Comparison of ENCODE assay signal across 11 cellular contexts in genomic region chr9:136567651-136568287, GRCh38. TPM values are rescaled to one million over a fixed set of nuclear protein-coding genes. Genes with fewer than 3 reads are reported as not detected.
DNase-seq lines count a peak whose midpoint lies in the region; ATAC-seq and TF ChIP-seq lines count a peak whose summit lies in the region.
"Had no signal": no experiment of that assay in that cellular context is flagged by ENCODE, and none has a peak within 500 bp of the region (broad histone marks: within the 10 kb centered on the region; RNA-seq: fewer than 3 reads in every experiment).

No MANE protein-coding gene starts in this region.

- peak; percentile 90 for DNase-seq in 8988T
- DNase-seq in NAMALWA (ENCODE audit: low spot score), result peak; percentile 21
- peak; percentile 86 for DNase-seq in epithelial cell of esophagus (ENCODE audit: low read depth)
- peak in 1 of 2 experiments; percentile 60 for DNase-seq in mesothelial cell of epicardium (ENCODE audit: low spot score in 2 of 2, unreplicated experiment in 2 of 2)
- no peak for DNase-seq in stimulated activated naive CD8-positive, alpha-beta T cell treated with anti-CD3 and anti-CD28 coated beads, Interleukin-15, amount 100 ng/mL, for 72 hours
- no peak for DNase-seq in NOMO-1 treated with dmso at 0.1 percent for 144 hours (lab: John Stamatoyannopoulos, UW; ENCODE audit: unreplicated experiment)
- no peak for DNase-seq in NCI-H187 (lab: John Stamatoyannopoulos, UW)
- DNase-seq: NCI-H446 had no signal

- H3K4me3 ChIP-seq in epithelial cell of esophagus (ENCODE audit: low read length), result no peak overlapping the region

- TF ChIP-seq CTCF in epithelial cell of esophagus (IDR thresholded peaks at IDR 0.05; ENCODE audit: insufficient read depth, low read depth, low read length, missing control alignments) (no peak), mesothelial cell of epicardium (IDR thresholded peaks at IDR 0.05; ENCODE audit: unreplicated experiment) (no peak)

- no peaks in the 10 kb centered on the region for H3K36me3 Mint-ChIP-seq in mesothelial cell of epicardium
- no peaks in the 10 kb centered on the region for H3K36me3 Mint-ChIP-seq in activated T-helper 17 cell treated with anti-CD3 and anti-CD28 coated beads, Interleukin-2, amount 50 U/mL, for 72 hours (ENCODE audit: low read depth)
- H3K36me3 Mint-ChIP-seq: activated naive CD4-positive, alpha-beta T cell treated with anti-CD3 and anti-CD28 coated beads, Interleukin-2, amount 50 U/mL, for 24 hours had no signal

- H3K27ac Mint-ChIP-seq in mesothelial cell of epicardium, result peak overlapping the region; percentile 79
- H3K27ac Mint-ChIP-seq in stimulated activated naive CD8-positive, alpha-beta T cell treated with anti-CD3 and anti-CD28 coated beads, Interleukin-15, amount 100 ng/mL, for 72 hours, result no peak overlapping the region
- H3K27ac Mint-ChIP-seq in activated T-helper 17 cell treated with anti-CD3 and anti-CD28 coated beads, Interleukin-2, amount 50 U/mL, for 72 hours, result no peak overlapping the region
- H3K27ac Mint-ChIP-seq: activated naive CD4-positive, alpha-beta T cell treated with anti-CD3 and anti-CD28 coated beads, Interleukin-2, amount 50 U/mL, for 24 hours had no signal

- no peak overlapping the region for H3K4me3 Mint-ChIP-seq in mesothelial cell of epicardium
- no peak overlapping the region for H3K4me3 Mint-ChIP-seq in stimulated activated naive CD8-positive, alpha-beta T cell treated with anti-CD3 and anti-CD28 coated beads, Interleukin-15, amount 100 ng/mL, for 72 hours
- no peak overlapping the region for H3K4me3 Mint-ChIP-seq in activated T-helper 17 cell treated with anti-CD3 and anti-CD28 coated beads, Interleukin-2, amount 50 U/mL, for 72 hours
- H3K4me3 Mint-ChIP-seq: activated naive CD4-positive, alpha-beta T cell treated with anti-CD3 and anti-CD28 coated beads, Interleukin-2, amount 50 U/mL, for 24 hours; neural crest cell had no signal

- no peaks in the 10 kb centered on the region for H3K9me3 Mint-ChIP-seq in mesothelial cell of epicardium
- H3K9me3 Mint-ChIP-seq in stimulated activated naive CD8-positive, alpha-beta T cell treated with anti-CD3 and anti-CD28 coated beads, Interleukin-15, amount 100 ng/mL, for 72 hours, result peaks cover 0 to 7% of the 10 kb centered on the region in 2 donors
- H3K9me3 Mint-ChIP-seq in activated T-helper 17 cell treated with anti-CD3 and anti-CD28 coated beads, Interleukin-2, amount 50 U/mL, for 72 hours, result peaks cover 3% of the 10 kb centered on the region
- H3K9me3 Mint-ChIP-seq: activated naive CD4-positive, alpha-beta T cell treated with anti-CD3 and anti-CD28 coated beads, Interleukin-2, amount 50 U/mL, for 24 hours; neural crest cell had no signal

- ATAC-seq in stimulated activated naive CD8-positive, alpha-beta T cell treated with anti-CD3 and anti-CD28 coated beads, Interleukin-15, amount 100 ng/mL, for 72 hours, result no peak
- ATAC-seq in activated T-helper 17 cell treated with anti-CD3 and anti-CD28 coated beads, Interleukin-2, amount 50 U/mL, for 72 hours (replicated peaks), result no peak

- H3K27me3 Mint-ChIP-seq in mesothelial cell of epicardium (ENCODE audit: low read depth), result no peaks in the 10 kb centered on the region
- H3K27me3 Mint-ChIP-seq in stimulated activated naive CD8-positive, alpha-beta T cell treated with anti-CD3 and anti-CD28 coated beads, Interleukin-15, amount 100 ng/mL, for 72 hours, result no peaks in the 10 kb centered on the region
- no peaks in the 10 kb centered on the region for H3K27me3 Mint-ChIP-seq in activated T-helper 17 cell treated with anti-CD3 and anti-CD28 coated beads, Interleukin-2, amount 50 U/mL, for 72 hours
- H3K27me3 Mint-ChIP-seq: activated naive CD4-positive, alpha-beta T cell treated with anti-CD3 and anti-CD28 coated beads, Interleukin-2, amount 50 U/mL, for 24 hours had no signal

- H3K4me1 Mint-ChIP-seq in mesothelial cell of epicardium, result peaks cover 66% of the 10 kb centered on the region
- H3K4me1 Mint-ChIP-seq in stimulated activated naive CD8-positive, alpha-beta T cell treated with anti-CD3 and anti-CD28 coated beads, Interleukin-15, amount 100 ng/mL, for 72 hours, result peaks cover 8% of the 10 kb centered on the region
- peaks cover 7% of the 10 kb centered on the region for H3K4me1 Mint-ChIP-seq in activated T-helper 17 cell treated with anti-CD3 and anti-CD28 coated beads, Interleukin-2, amount 50 U/mL, for 72 hours
- H3K4me1 Mint-ChIP-seq: activated naive CD4-positive, alpha-beta T cell treated with anti-CD3 and anti-CD28 coated beads, Interleukin-2, amount 50 U/mL, for 24 hours had no signal

RNA-seq across cellular contexts. Expression of gene NOTCH1, which starts 21.9 kb away (rescaled TPM):
- 104 to 107 TPM (median 104 TPM) in 3 replicates for total RNA-seq in mesothelial cell of epicardium
- total RNA-seq in activated T-helper 17 cell treated with anti-CD3 and anti-CD28 coated beads, Interleukin-2, amount 50 U/mL, for 72 hours, result 10 to 100 TPM; 63.8 to 65.9 TPM

Comparison
In these comparisons a context has a peak if more than half of its experiments do, and no peak if none do; other contexts are left out.
1. DNase-seq: peak in 8988T (single experiment), NAMALWA (single experiment) and epithelial cell of esophagus (single experiment); none in stimulated activated naive CD8-positive, alpha-beta T cell treated with anti-CD3 and anti-CD28 coated beads, Interleukin-15, amount 100 ng/mL, for 72 hours (0 of 2), NOMO-1 treated with dmso at 0.1 percent for 144 hours (single experiment) and NCI-H187 (0 of 2).